In the genomic region with DNA sequence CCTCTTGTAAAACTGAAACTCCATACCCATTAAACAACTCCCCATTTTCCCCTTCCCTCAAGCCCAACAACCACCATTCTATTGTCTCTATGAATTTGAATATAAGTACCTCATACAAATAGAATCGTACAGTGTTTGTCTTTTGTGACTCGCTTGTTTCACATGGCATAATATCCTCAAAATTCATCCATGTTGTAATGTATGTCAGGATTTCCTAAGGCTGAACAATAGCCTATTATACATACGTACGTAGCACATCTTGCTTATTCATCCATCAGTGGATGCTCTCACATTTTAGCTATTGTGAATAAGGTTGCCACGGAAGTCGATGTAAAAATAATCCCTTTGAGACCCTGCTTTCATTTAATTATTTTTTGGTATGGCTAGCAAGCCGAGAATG, we compare ENCODE assay signal across 31 cellular contexts.
"Had no signal": no experiment of that assay in that cellular context is flagged by ENCODE, and none has a peak within 500 bp of the region (broad histone marks: within the 10 kb centered on the region; RNA-seq: fewer than 3 reads in every experiment).

No MANE protein-coding gene starts in this region.

- H3K4me3 Mint-ChIP-seq: activated CD4-positive, alpha-beta memory T cell treated with anti-CD3 and anti-CD28 coated beads, Interleukin-2, amount 10 ng/mL, durations not matched to agents 7 days and 5 days; activated CD4-positive, alpha-beta T cell treated with anti-CD3 and anti-CD28 coated beads, Interleukin-2, amount 10 ng/mL, durations not matched to agents 7 days and 5 days; activated naive CD4-positive, alpha-beta T cell treated with anti-CD3 and anti-CD28 coated beads, Interleukin-2, amount 10 ng/mL, durations not matched to agents 7 days and 5 days; activated naive CD8-positive, alpha-beta T cell treated with anti-CD3 and anti-CD28 coated beads, Interleukin-2, amount 10 ng/mL, durations not matched to agents 7 days and 5 days; activated T-cell treated with anti-CD3 and anti-CD28 coated beads, Interleukin-2, amount 50 U/mL, for 24 hours; activated T-cell treated with anti-CD3 and anti-CD28 coated beads, Interleukin-2, amount 50 U/mL, for 72 hours; central memory CD8-positive, alpha-beta T cell; dendritic cell treated with granulocyte-macrophage colony-stimulating factor and Interleukin-4, amounts not matched to agents 40 ng/mL and 50 ng/mL, for 4 days; T-helper 17 cell; T-helper 2 cell treated with Interferon-gamma antibody and Interleukin-4, amounts not matched to agents 5 μg/mL and 100 μg/mL, for 36 hours; WTC11 had no signal

- H3K36me3 ChIP-seq: ascending aorta, esophagus muscularis mucosa, gastroesophageal sphincter had no signal

- H3K4me3 ChIP-seq: ascending aorta, coronary artery, dorsolateral prefrontal cortex, esophagus muscularis mucosa, gastroesophageal sphincter had no signal

- H3K4me1 ChIP-seq: ascending aorta, esophagus muscularis mucosa, foreskin keratinocyte, gastroesophageal sphincter had no signal

- H3K27ac Mint-ChIP-seq: activated CD4-positive, alpha-beta memory T cell treated with anti-CD3 and anti-CD28 coated beads, Interleukin-2, amount 10 ng/mL, durations not matched to agents 7 days and 5 days; activated CD4-positive, alpha-beta T cell treated with anti-CD3 and anti-CD28 coated beads, Interleukin-2, amount 10 ng/mL, durations not matched to agents 7 days and 5 days; activated naive CD4-positive, alpha-beta T cell treated with anti-CD3 and anti-CD28 coated beads, Interleukin-2, amount 10 ng/mL, durations not matched to agents 7 days and 5 days; activated naive CD4-positive, alpha-beta T cell treated with anti-CD3 and anti-CD28 coated beads, Interleukin-2, amount 50 U/mL, for 72 hours; activated naive CD8-positive, alpha-beta T cell treated with anti-CD3 and anti-CD28 coated beads, Interleukin-2, amount 10 ng/mL, durations not matched to agents 7 days and 5 days; activated T-cell treated with anti-CD3 and anti-CD28 coated beads, Interleukin-2, amount 50 U/mL, for 24 hours; activated T-cell treated with anti-CD3 and anti-CD28 coated beads, Interleukin-2, amount 50 U/mL, for 72 hours; dendritic cell treated with granulocyte-macrophage colony-stimulating factor and Interleukin-4, amounts not matched to agents 40 ng/mL and 50 ng/mL, for 4 days; T-helper 17 cell; T-helper 2 cell treated with Interferon-gamma antibody and Interleukin-4, amounts not matched to agents 5 μg/mL and 100 μg/mL, for 36 hours; WTC11 had no signal

- H3K36me3 Mint-ChIP-seq: activated naive CD4-positive, alpha-beta T cell treated with anti-CD3 and anti-CD28 coated beads, Interleukin-2, amount 10 ng/mL, durations not matched to agents 7 days and 5 days; activated naive CD4-positive, alpha-beta T cell treated with anti-CD3 and anti-CD28 coated beads, Interleukin-2, amount 50 U/mL, for 72 hours; activated naive CD8-positive, alpha-beta T cell treated with anti-CD3 and anti-CD28 coated beads, Interleukin-2, amount 10 ng/mL, durations not matched to agents 7 days and 5 days; brain had no signal

- H3K27me3 ChIP-seq: ascending aorta, esophagus muscularis mucosa, foreskin keratinocyte had no signal

- H3K9me3 Mint-ChIP-seq: activated CD4-positive, alpha-beta memory T cell treated with anti-CD3 and anti-CD28 coated beads, Interleukin-2, amount 10 ng/mL, durations not matched to agents 7 days and 5 days; activated CD4-positive, alpha-beta T cell treated with anti-CD3 and anti-CD28 coated beads, Interleukin-2, amount 10 ng/mL, durations not matched to agents 7 days and 5 days; activated T-cell treated with anti-CD3 and anti-CD28 coated beads, Interleukin-2, amount 50 U/mL, for 24 hours; central memory CD8-positive, alpha-beta T cell; dendritic cell treated with granulocyte-macrophage colony-stimulating factor and Interleukin-4, amounts not matched to agents 40 ng/mL and 50 ng/mL, for 4 days had no signal

- DNase-seq: activated CD4-positive, alpha-beta memory T cell treated with anti-CD3 and anti-CD28 coated beads, Interleukin-2, amount 10 ng/mL, durations not matched to agents 7 days and 5 days; activated CD4-positive, alpha-beta T cell treated with anti-CD3 and anti-CD28 coated beads for 1 hour; activated CD4-positive, alpha-beta T cell treated with anti-CD3 and anti-CD28 coated beads for 4 hours; activated CD4-positive, alpha-beta T cell treated with anti-CD3 and anti-CD28 coated beads, Interleukin-2, amount 10 ng/mL, durations not matched to agents 7 days and 5 days; activated CD4-positive, alpha-beta T cell treated with anti-CD3 and anti-CD28 coated beads, Interleukin-2, amount 50 U/mL, for 4 hours; activated CD8-positive, alpha-beta memory T cell treated with anti-CD3 and anti-CD28 coated beads, Interleukin-2, amount 50 U/mL, for 48 hours; activated gamma-delta T cell; activated naive CD4-positive, alpha-beta T cell; activated naive CD4-positive, alpha-beta T cell treated with anti-CD3 and anti-CD28 coated beads, Interleukin-2, amount 10 ng/mL, durations not matched to agents 7 days and 5 days; activated naive CD8-positive, alpha-beta T cell treated with anti-CD3 and anti-CD28 coated beads, Interleukin-2, amount 10 ng/mL, durations not matched to agents 7 days and 5 days; activated T-cell treated with anti-CD3 and anti-CD28 coated beads for 4 hours; activated T-cell treated with anti-CD3 and anti-CD28 coated beads, Interleukin-2, amount 50 U/mL, for 24 hours; activated T-cell treated with anti-CD3 and anti-CD28 coated beads, Interleukin-2, amount 50 U/mL, for 72 hours; dorsolateral prefrontal cortex; effector memory CD4-positive, alpha-beta T cell; erythroblast; foreskin keratinocyte; T-helper 1 cell; T-helper 17 cell; T1000 had no signal

- H3K4me1 Mint-ChIP-seq: activated CD4-positive, alpha-beta memory T cell treated with anti-CD3 and anti-CD28 coated beads, Interleukin-2, amount 10 ng/mL, durations not matched to agents 7 days and 5 days; activated CD4-positive, alpha-beta T cell treated with anti-CD3 and anti-CD28 coated beads, Interleukin-2, amount 10 ng/mL, durations not matched to agents 7 days and 5 days; activated naive CD4-positive, alpha-beta T cell treated with anti-CD3 and anti-CD28 coated beads, Interleukin-2, amount 10 ng/mL, durations not matched to agents 7 days and 5 days; activated naive CD8-positive, alpha-beta T cell treated with anti-CD3 and anti-CD28 coated beads, Interleukin-2, amount 10 ng/mL, durations not matched to agents 7 days and 5 days; central memory CD8-positive, alpha-beta T cell; T-helper 17 cell had no signal

- H3K9me3 ChIP-seq: ascending aorta, gastroesophageal sphincter had no signal

- H3K27ac ChIP-seq: ascending aorta, coronary artery, dorsolateral prefrontal cortex, esophagus muscularis mucosa, foreskin keratinocyte, gastroesophageal sphincter, VCaP had no signal

- H3K27me3 Mint-ChIP-seq: activated CD4-positive, alpha-beta memory T cell treated with anti-CD3 and anti-CD28 coated beads, Interleukin-2, amount 10 ng/mL, durations not matched to agents 7 days and 5 days; activated naive CD4-positive, alpha-beta T cell treated with anti-CD3 and anti-CD28 coated beads, Interleukin-2, amount 10 ng/mL, durations not matched to agents 7 days and 5 days; dendritic cell treated with granulocyte-macrophage colony-stimulating factor and Interleukin-4, amounts not matched to agents 40 ng/mL and 50 ng/mL, for 4 days had no signal
